ENCODE assay signal across 33 cellular contexts in the genomic region with DNA sequence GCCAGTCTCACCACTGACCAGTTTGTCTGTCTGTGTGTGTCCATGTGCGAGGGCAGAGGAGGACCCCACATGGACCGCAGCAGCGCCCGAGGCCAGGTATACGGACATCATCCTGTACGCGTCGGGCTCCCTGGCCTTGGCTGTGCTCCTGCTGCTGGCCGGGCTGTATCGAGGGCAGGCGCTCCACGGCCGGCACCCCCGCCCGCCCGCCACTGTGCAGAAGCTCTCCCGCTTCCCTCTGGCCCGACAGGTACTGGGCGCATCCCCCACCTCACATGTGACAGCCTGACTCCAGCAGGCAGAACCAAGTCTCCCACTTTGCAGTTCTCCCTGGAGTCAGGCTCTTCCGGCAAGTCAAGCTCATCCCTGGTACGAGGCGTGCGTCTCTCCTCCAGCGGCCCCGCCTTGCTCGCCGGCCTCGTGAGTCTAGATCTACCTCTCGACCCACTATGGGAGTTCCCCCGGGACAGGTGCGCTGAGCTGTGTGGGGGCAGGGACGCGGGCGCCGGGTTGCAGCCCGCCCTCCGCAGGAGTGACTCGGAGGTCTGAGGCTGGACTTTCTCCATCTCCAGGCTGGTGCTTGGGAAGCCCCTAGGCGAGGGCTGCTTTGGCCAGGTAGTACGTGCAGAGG.
"Had no signal": no experiment of that assay in that cellular context is flagged by ENCODE, and none has a peak within 500 bp of the region (broad histone marks: within the 10 kb centered on the region; RNA-seq: fewer than 3 reads in every experiment).

No MANE protein-coding gene starts in this region.

- H3K4me2 ChIP-seq: PC-9 had no signal

- ATAC-seq: activated CD8-positive, alpha-beta memory T cell treated with anti-CD3 and anti-CD28 coated beads, Interleukin-2, amount 10 ng/mL, durations not matched to agents 7 days and 5 days had no signal

- DNase-seq: activated CD4-positive, alpha-beta memory T cell treated with anti-CD3 and anti-CD28 coated beads, Interleukin-2, amount 10 ng/mL, durations not matched to agents 7 days and 5 days; activated CD4-positive, alpha-beta T cell treated with anti-CD3 and anti-CD28 coated beads for 1 hour; activated CD4-positive, alpha-beta T cell treated with anti-CD3 and anti-CD28 coated beads for 48 hours; activated CD4-positive, CD25-positive, alpha-beta regulatory T cell; activated CD8-positive, alpha-beta memory T cell treated with anti-CD3 and anti-CD28 coated beads for 24 hours; activated CD8-positive, alpha-beta memory T cell treated with anti-CD3 and anti-CD28 coated beads, Interleukin-2, amount 10 ng/mL, durations not matched to agents 7 days and 5 days; activated CD8-positive, alpha-beta memory T cell treated with anti-CD3 and anti-CD28 coated beads, Interleukin-2, amount 50 U/mL, for 48 hours; activated effector memory CD4-positive, alpha-beta T cell treated with anti-CD3 and anti-CD28 coated beads, Interleukin-2, amount 50 U/mL, for 16 hours; activated naive CD4-positive, alpha-beta T cell; activated naive CD4-positive, alpha-beta T cell treated with anti-CD3 and anti-CD28 coated beads, Interleukin-2, amount 50 U/mL, for 16 hours; activated naive CD8-positive, alpha-beta T cell treated with anti-CD3 and anti-CD28 coated beads for 36 hours; activated T-cell treated with anti-CD3 and anti-CD28 coated beads, Interleukin-2, amount 50 U/mL, for 48 hours; amniotic stem cell; aorta; KG1; MM.1S; MV-4-11; NCI-H1092; NCI-H187 treated with DMSO at 0.1 percent for 48 hours; NCI-H2081; NCI-H226; NCI-H446 treated with DMSO at 0.1 percent for 48 hours; NCI-H524; NK-92 treated with Interleukin-12 subunit alpha and Interleukin-12 subunit beta, amount 100 ng/mL, for 24 hours; PC-9; SHP77; T1000; WERI-Rb-1 had no signal

- H3K9me3 ChIP-seq: SJCRH30 had no signal

- H3K36me3 ChIP-seq: cardiac muscle cell, WERI-Rb-1 had no signal

- H3K4me3 ChIP-seq: cardiac muscle cell, PC-9, SJCRH30, SK-N-MC had no signal

- H3K27ac ChIP-seq: cardiac muscle cell, PC-9, RWPE1, SJCRH30, SK-N-MC, WERI-Rb-1 had no signal

- H2AFZ ChIP-seq: PC-9 had no signal

- H3K27me3 ChIP-seq: SJCRH30 had no signal

- FAIRE-seq: RCC 7860 had no signal
